In the genomic region with DNA sequence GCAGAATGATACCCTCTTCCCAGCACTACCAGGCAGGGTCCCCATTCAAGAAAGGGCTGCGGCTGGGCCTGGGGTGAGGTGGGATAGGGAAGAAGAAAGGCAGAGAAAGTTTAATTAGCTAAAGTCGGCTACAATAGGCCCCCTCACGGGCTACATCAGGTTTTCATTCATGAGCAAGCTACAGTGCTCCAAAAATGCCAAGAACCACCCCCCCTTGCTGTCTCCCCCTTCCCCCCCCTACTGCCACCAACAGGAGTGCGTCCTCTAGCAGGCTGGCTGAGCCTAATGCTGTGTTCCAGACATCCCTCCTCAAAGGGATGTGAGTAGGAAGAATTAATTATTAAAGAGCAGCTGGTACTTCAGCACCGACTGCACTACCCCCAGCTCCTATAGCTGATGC, we compare ENCODE assay signal across 13 cellular contexts. TPM values are rescaled to one million over a fixed set of nuclear protein-coding genes. Genes with fewer than 3 reads are reported as not detected.
DNase-seq lines count a peak whose midpoint lies in the region; ATAC-seq, FAIRE-seq and TF ChIP-seq lines count a peak whose summit lies in the region.
"Had no signal": no experiment of that assay in that cellular context is flagged by ENCODE, and none has a peak within 500 bp of the region (broad histone marks: within the 10 kb centered on the region; RNA-seq: fewer than 3 reads in every experiment).

No MANE protein-coding gene starts in this region.

- no peak overlapping the region for H2AK5ac ChIP-seq in H9 (ENCODE audit: insufficient read length, low read length)

- H3K36me3 ChIP-seq in K562 (ENCODE audit: control insufficient read depth, insufficient read depth, low read length), result no peaks in the 10 kb centered on the region; the same call in 2 of the 3 replicates

- H4K91ac ChIP-seq in H9 (ENCODE audit: insufficient read length, low read depth, low read length), result no peak overlapping the region

- H3K4me2 ChIP-seq in H9 (ENCODE audit: insufficient read depth, insufficient read length, low read length), result peak overlapping the region; percentile 90
- no peak overlapping the region for H3K4me2 ChIP-seq in K562 (ENCODE audit: insufficient read depth, low read length)

- TF ChIP-seq POLR2A in K562 (conservative IDR thresholded peaks at IDR 0.05), result no peak

- POLR2A ChIA-PET in K562 (lab: Yijun Ruan, JAX), result interaction anchor here (0.6 to 4.5 kb wide), 4 partner anchors 8 to 354 kb away, joined by 3 to 49 read pairs (median 3); no protein-coding TSS in a partner anchor
- POLR2A ChIA-PET in naive thymus-derived CD8-positive, alpha-beta T cell (lab: Charles Lee), result interaction anchor here (0.6 to 1.8 kb wide), 5 partner anchors 10 to 1031 kb away, joined by 3 read pairs; no protein-coding TSS in a partner anchor

- intact Hi-C loops in K562 (cut with micrococcal nuclease), result no loop called here

- in situ Hi-C loops in K562 (cut with MboI), result no loop called here

- ATAC-seq in K562 (no peak), HG03354 (IDR thresholded peaks at IDR 0.05; ENCODE audit: poor library complexity, severe bottlenecking, unreplicated experiment) (no peak)
- ATAC-seq in naive thymus-derived CD8-positive, alpha-beta T cell, result no peak
- ATAC-seq in stimulated activated naive B cell treated with anti-CD40 and anti-IgM and Interleukin-4, amounts not matched to agents 10 μg/mL and 1 μg/mL and 100 μg/mL, for 72 hours (replicated peaks), result no peak
- ATAC-seq: GM12878 had no signal

- no peak overlapping the region for H2BK20ac ChIP-seq in H9 (ENCODE audit: low read depth, low read length, poor library complexity, severe bottlenecking)

- H3K4me1 ChIP-seq in H9 (ENCODE audit: insufficient read depth, low read length) (peaks cover 6% of the 10 kb centered on the region; the same call in 1 of the 2 replicates), K562 (replicated peaks in 1 of 2; ENCODE audit: control insufficient read depth in 2 of 2, insufficient read depth in 2 of 2, low read length in 2 of 2) (peaks cover 10 to 41% of the 10 kb centered on the region in 2 experiments; a peak in 4 of 5 replicates)

- CTCF ChIA-PET in K562 (lab: Yijun Ruan, JAX; ENCODE audit: low intra/inter-chr PET ratio), result no interaction called here

- no peak for FAIRE-seq in K562 (lab: Jason Lieb, UNC)
- FAIRE-seq: GM12878 had no signal

- peaks cover 44 to 65% of the 10 kb centered on the region in 2 experiments for H3K4me1 Mint-ChIP-seq in H9
- peaks cover 41 to 71% (median 60%) of the 10 kb centered on the region in 4 donors for H3K4me1 Mint-ChIP-seq in naive thymus-derived CD8-positive, alpha-beta T cell
- H3K4me1 Mint-ChIP-seq in stimulated activated naive B cell treated with anti-CD40 and anti-IgM and Interleukin-4, amounts not matched to agents 10 μg/mL and 1 μg/mL and 100 μg/mL, for 72 hours, result peaks cover 39 to 67% of the 10 kb centered on the region in 2 donors

- no peak overlapping the region for H4K8ac ChIP-seq in H9 (replicated peaks; ENCODE audit: insufficient read length, low read depth, low read length)

- BruUV-seq in K562 (replicated peaks; lab: Mats Ljungman, UMichigan), result no TSS peak

- no peak for TF ChIP-seq EP300 in K562 (IDR thresholded peaks at IDR 0.05; ENCODE audit: low read length)

- H4K20me1 ChIP-seq in H9 (ENCODE audit: control insufficient read depth, insufficient read depth, insufficient read length) (no peaks in the 10 kb centered on the region), K562 (replicated peaks; ENCODE audit: control insufficient read depth, insufficient read depth, low read length) (peaks cover 19% of the 10 kb centered on the region; the same call in 1 of the 2 replicates)

- peak overlapping the region; percentile 86 to 96; a peak in 4 of 5 replicates for H3K4me3 Mint-ChIP-seq in H9
- H3K4me3 Mint-ChIP-seq in naive thymus-derived CD8-positive, alpha-beta T cell, result peak overlapping the region in 8 of 10 donors; percentile 55 to 99 (median 94)
- no peak overlapping the region for H3K4me3 Mint-ChIP-seq in stimulated activated naive B cell treated with anti-CD40 and anti-IgM and Interleukin-4, amounts not matched to agents 10 μg/mL and 1 μg/mL and 100 μg/mL, for 72 hours
- H3K4me3 Mint-ChIP-seq: activated naive CD8-positive, alpha-beta T cell treated with anti-CD3 and anti-CD28 coated beads for 36 hours had no signal

- no peak overlapping the region for H3K14ac ChIP-seq in H9 (ENCODE audit: insufficient read depth, low read length)

- peaks cover 2% of the 10 kb centered on the region for H3K27me3 Mint-ChIP-seq in H9 (ENCODE audit: low read depth)
- no peaks in the 10 kb centered on the region for H3K27me3 Mint-ChIP-seq in naive thymus-derived CD8-positive, alpha-beta T cell
- H3K27me3 Mint-ChIP-seq in stimulated activated naive B cell treated with anti-CD40 and anti-IgM and Interleukin-4, amounts not matched to agents 10 μg/mL and 1 μg/mL and 100 μg/mL, for 72 hours, result no peaks in the 10 kb centered on the region
- H3K27me3 Mint-ChIP-seq: activated naive CD8-positive, alpha-beta T cell treated with anti-CD3 and anti-CD28 coated beads for 36 hours had no signal

- H3K27ac ChIP-seq in H9 (ENCODE audit: insufficient read length, low read depth, low read length) (no peak overlapping the region), K562 (ENCODE audit: extremely low read depth, low read depth, low read length) (no peak overlapping the region)
- H3K27ac ChIP-seq: SJSA1 had no signal

- H2BK120ac ChIP-seq in H9 (ENCODE audit: low read depth, low read length, poor library complexity, severe bottlenecking), result no peak overlapping the region

- H2AFZ ChIP-seq in H9 (ENCODE audit: low read length) (no peak overlapping the region), K562 (ENCODE audit: low read depth, low read length) (no peak overlapping the region)

- no peaks in the 10 kb centered on the region for H3K27me3 ChIP-seq in H9 (ENCODE audit: insufficient read depth, low read length)
- no peaks in the 10 kb centered on the region; a peak in 1 of 5 replicates for H3K27me3 ChIP-seq in K562 (ENCODE audit: control insufficient read depth in 2 of 2, insufficient read depth in 2 of 2, low read length in 2 of 2)
- H3K27me3 ChIP-seq: SJSA1 had no signal

- TF ChIP-seq RAD21 in K562 (CRISPR knock-in tag; conservative IDR thresholded peaks at IDR 0.05 in 1 of 2, IDR thresholded peaks at IDR 0.05 in 1 of 2), result no peak

- H3K9ac ChIP-seq in H9 (ENCODE audit: extremely low read depth, insufficient read length, low read length) (no peak overlapping the region), K562 (ENCODE audit: insufficient read depth in 1 of 2, low read depth in 2 of 2, low read length in 2 of 2) (no peak overlapping the region)

- H2BK5ac ChIP-seq in H9 (ENCODE audit: insufficient read length, low read length), result no peak overlapping the region

- TF ChIP-seq CTCF in AG10803 (conservative IDR thresholded peaks at IDR 0.05; ENCODE audit: low read length) (no peak), H9 (conservative IDR thresholded peaks at IDR 0.05) (no peak), K562 (IDR thresholded peaks at IDR 0.05 in 2 of 3, conservative IDR thresholded peaks at IDR 0.05 in 1 of 3; ENCODE audit: insufficient read depth in 2 of 3, low read depth in 1 of 3, low read length in 3 of 3) (no peak)

- no peaks in the 10 kb centered on the region for H3K79me1 ChIP-seq in H9 (ENCODE audit: insufficient read depth, low read depth, low read length, poor library complexity, severe bottlenecking)

- H4K5ac ChIP-seq in H9 (ENCODE audit: insufficient read length, low read depth, low read length), result no peak overlapping the region

- H3K4me3 ChIP-seq in AG10803 (ENCODE audit: low read length) (peak overlapping the region; percentile 89), K562 (no peak overlapping the region)
- H3K4me3 ChIP-seq: GM12878, SJSA1 had no signal

- H2BK15ac ChIP-seq in H9 (ENCODE audit: low read depth, low read length), result no peak overlapping the region

- no peak overlapping the region for H3K27ac Mint-ChIP-seq in H9
- peak overlapping the region in 4 of 10 donors; percentile 51 to 94 (median 74) for H3K27ac Mint-ChIP-seq in naive thymus-derived CD8-positive, alpha-beta T cell
- no peak overlapping the region for H3K27ac Mint-ChIP-seq in stimulated activated naive B cell treated with anti-CD40 and anti-IgM and Interleukin-4, amounts not matched to agents 10 μg/mL and 1 μg/mL and 100 μg/mL, for 72 hours
- H3K27ac Mint-ChIP-seq: activated naive CD8-positive, alpha-beta T cell treated with anti-CD3 and anti-CD28 coated beads for 36 hours had no signal

- no peak overlapping the region for H2BK12ac ChIP-seq in H9 (ENCODE audit: insufficient read length, low read depth, low read length)

- H3K9me3 ChIP-seq in H9 (ENCODE audit: control insufficient read depth, low read depth, low read length) (no peaks in the 10 kb centered on the region), K562 (replicated peaks; ENCODE audit: control insufficient read depth, insufficient read depth, low read depth, low read length) (no peaks in the 10 kb centered on the region)
- H3K9me3 ChIP-seq: SJSA1 had no signal

- no peak overlapping the region for H3K23ac ChIP-seq in H9 (ENCODE audit: insufficient read length, low read depth, low read length)

- H3K36me3 Mint-ChIP-seq in H9 (ENCODE audit: insufficient read depth in 1 of 3, low read depth in 3 of 3), result peaks cover 0 to 9% (median 2%) of the 10 kb centered on the region in 3 experiments; a peak in 2 of 7 replicates
- peaks cover 0 to 11% (median 0%) of the 10 kb centered on the region in 3 donors for H3K36me3 Mint-ChIP-seq in naive thymus-derived CD8-positive, alpha-beta T cell
- peaks cover 3 to 12% of the 10 kb centered on the region in 2 donors for H3K36me3 Mint-ChIP-seq in stimulated activated naive B cell treated with anti-CD40 and anti-IgM and Interleukin-4, amounts not matched to agents 10 μg/mL and 1 μg/mL and 100 μg/mL, for 72 hours
- H3K36me3 Mint-ChIP-seq: activated naive CD8-positive, alpha-beta T cell treated with anti-CD3 and anti-CD28 coated beads for 36 hours had no signal

- H3T11ph ChIP-seq in H9 (ENCODE audit: low read length), result no peak overlapping the region

- peaks cover 9% of the 10 kb centered on the region for H3K23me2 ChIP-seq in H9 (ENCODE audit: insufficient read length, low read depth, low read length, poor library complexity, severe bottlenecking)

- DNase-seq in AG10803 (ENCODE audit: low read depth), result no peak
- DNase-seq in H9, result peak; percentile 34
- no peak for DNase-seq in K562 (ENCODE audit: extremely low read depth in 1 of 4, low spot score in 3 of 4)
- DNase-seq in naive thymus-derived CD8-positive, alpha-beta T cell, result peak in 1 of 10 donors; percentile 21
- no peak for DNase-seq in stimulated activated naive B cell treated with anti-CD40 and anti-IgM and Interleukin-4, amounts not matched to agents 10 μg/mL and 1 μg/mL and 100 μg/mL, for 72 hours
- no peak for DNase-seq in NCI-H2081 (lab: John Stamatoyannopoulos, UW)
- DNase-seq in AML-193 (lab: John Stamatoyannopoulos, UW), result no peak
- DNase-seq: activated CD4-positive, alpha-beta T cell treated with anti-CD3 and anti-CD28 coated beads, Interleukin-2, amount 50 U/mL, for 1 hour; activated naive CD8-positive, alpha-beta T cell treated with anti-CD3 and anti-CD28 coated beads for 36 hours; NCI-H226 had no signal

- no peak overlapping the region for H3K4ac ChIP-seq in H9 (ENCODE audit: low read depth, low read length)

- no peak overlapping the region for H3K18ac ChIP-seq in H9 (ENCODE audit: insufficient read length, low read depth, low read length)

- no peaks in the 10 kb centered on the region for H3K9me1 ChIP-seq in K562 (ENCODE audit: control insufficient read depth, insufficient read depth, low read length)

- H3K56ac ChIP-seq in H9 (ENCODE audit: insufficient read length, low read depth, low read length), result no peak overlapping the region

- WGBS in H9 (ENCODE audit: extremely low coverage, insufficient read length, low lambda C conversion rate), result no CpG with 5 or more reads among the region's 5 CpGs
- WGBS in K562 (ENCODE audit: insufficient coverage, low coverage, missing lambda C conversion rate), result 54% methylated on average over 2 of the region's 5 CpGs

- peaks cover 2% of the 10 kb centered on the region; the same call in 1 of the 2 replicates for H3K79me2 ChIP-seq in H9 (ENCODE audit: insufficient read depth, low read length)
- peaks cover 12% of the 10 kb centered on the region for H3K79me2 ChIP-seq in K562 (ENCODE audit: control insufficient read depth, insufficient read depth, low read length)

- H3K9me3 Mint-ChIP-seq in H9, result no peaks in the 10 kb centered on the region
- H3K9me3 Mint-ChIP-seq in naive thymus-derived CD8-positive, alpha-beta T cell, result no peaks in the 10 kb centered on the region
- no peaks in the 10 kb centered on the region for H3K9me3 Mint-ChIP-seq in stimulated activated naive B cell treated with anti-CD40 and anti-IgM and Interleukin-4, amounts not matched to agents 10 μg/mL and 1 μg/mL and 100 μg/mL, for 72 hours
- H3K9me3 Mint-ChIP-seq: activated naive CD8-positive, alpha-beta T cell treated with anti-CD3 and anti-CD28 coated beads for 36 hours had no signal

RNA-seq across cellular contexts. Expression of gene HDAC5, which starts 2.2 kb away (rescaled TPM):
- total RNA-seq in H9 (2021) (39.5 and 41.3 TPM in 2 replicates), K562 (2014; rRNA removed) (26.2 and 29.6 TPM in 2 replicates), K562 (2014; rRNA removed; fragmentation: Illumina TruSeq; extraction: Trizol) (4.7 and 6.5 TPM in 2 replicates), K562 (2015; rRNA removed; fragmentation: Illumina TruSeq; extraction: Trizol) (8.0 and 8.7 TPM in 2 replicates), K562 (2021) (23.1 and 25.1 TPM in 2 replicates)
- 27.5 and 79.4 TPM in 2 replicates for total RNA-seq in K562 (2011; cell fraction: chromatin; rRNA removed; ENCODE audit: low replicate concordance)
- 54.3 and 56.9 TPM in 2 replicates for total RNA-seq in K562 (2011; cell fraction: nucleolus; rRNA removed)
- total RNA-seq in K562 (2011; cell fraction: nucleoplasm; rRNA removed), result 39.6 and 46.3 TPM in 2 replicates
- polyA plus RNA-seq in K562 (2011; rRNA removed) (24.0 and 36.0 TPM in 2 replicates), K562 (2014; fragmentation: Illumina TruSeq; extraction: Trizol) (16.4 and 20.5 TPM in 2 replicates), K562 (2014; fragmentation: Nextera tagmentation; extraction: Ambion mirVana) (under 1 TPM; 0.45 to 0.73 TPM), K562 (2014; rRNA removed) (18.6 and 20.2 TPM in 2 replicates)
- polyA plus RNA-seq in K562 (2011; cell fraction: cytosol; rRNA removed), result 31.1 and 42.9 TPM in 2 replicates
- 34.0 and 43.6 TPM in 2 replicates for polyA plus RNA-seq in K562 (2011; cell fraction: nucleus; rRNA removed)
- polyA plus RNA-seq in K562 (2012), result 18.3 and 32.1 TPM in 2 replicates
- 17.7 and 29.2 TPM in 2 replicates for polyA minus RNA-seq in K562 (2011; rRNA and poly(A)+ RNA removed)
- polyA minus RNA-seq in K562 (2011; cell fraction: cytosol; rRNA and poly(A)+ RNA removed), result 26.6 and 29.1 TPM in 2 replicates
- polyA minus RNA-seq in K562 (2011; cell fraction: nucleus; rRNA and poly(A)+ RNA removed), result 16.2 and 17.5 TPM in 2 replicates
- 10 to 100 TPM; 71.1 to 73.8 TPM for total RNA-seq in naive thymus-derived CD8-positive, alpha-beta T cell
- 10 to 100 TPM; 25.3 to 41.8 (median 27.2) TPM for polyA plus RNA-seq in naive thymus-derived CD8-positive, alpha-beta T cell

RNA-seq across cellular contexts. Expression of gene HROB, which starts 20.5 kb away (rescaled TPM):
- total RNA-seq in H9 (2021) (23.3 and 24.1 TPM in 2 replicates), K562 (2014; rRNA removed) (10.4 and 15.0 TPM in 2 replicates), K562 (2014; rRNA removed; fragmentation: Illumina TruSeq; extraction: Trizol) (7.1 and 9.3 TPM in 2 replicates), K562 (2015; rRNA removed; fragmentation: Illumina TruSeq; extraction: Trizol) (9.6 and 9.8 TPM in 2 replicates), K562 (2021) (17.5 and 20.1 TPM in 2 replicates)
- total RNA-seq in K562 (2011; cell fraction: chromatin; rRNA removed; ENCODE audit: low replicate concordance), result 57.8 and 130 TPM in 2 replicates
- 60.3 and 68.5 TPM in 2 replicates for total RNA-seq in K562 (2011; cell fraction: nucleolus; rRNA removed)
- 45.9 and 50.4 TPM in 2 replicates for total RNA-seq in K562 (2011; cell fraction: nucleoplasm; rRNA removed)
- polyA plus RNA-seq in K562 (2011; rRNA removed) (11.9 and 25.9 TPM in 2 replicates), K562 (2014; fragmentation: Illumina TruSeq; extraction: Trizol) (18.9 and 19.5 TPM in 2 replicates), K562 (2014; fragmentation: Nextera tagmentation; extraction: Ambion mirVana) (1 to 10 TPM; 6.6 to 6.7 TPM), K562 (2014; rRNA removed) (10.6 and 13.5 TPM in 2 replicates)
- polyA plus RNA-seq in K562 (2011; cell fraction: cytosol; rRNA removed), result 22.0 and 24.6 TPM in 2 replicates
- polyA plus RNA-seq in K562 (2011; cell fraction: nucleus; rRNA removed), result 34.5 and 44.9 TPM in 2 replicates
- 11.8 and 18.1 TPM in 2 replicates for polyA plus RNA-seq in K562 (2012)
- 21.5 and 22.0 TPM in 2 replicates for polyA minus RNA-seq in K562 (2011; rRNA and poly(A)+ RNA removed)
- 15.9 and 16.5 TPM in 2 replicates for polyA minus RNA-seq in K562 (2011; cell fraction: cytosol; rRNA and poly(A)+ RNA removed)
- polyA minus RNA-seq in K562 (2011; cell fraction: nucleus; rRNA and poly(A)+ RNA removed), result 10.0 and 13.3 TPM in 2 replicates
- 1 to 10 TPM in 1 of 2 experiments, under 1 TPM in 1; 0.88 to 1.2 TPM for total RNA-seq in naive thymus-derived CD8-positive, alpha-beta T cell
- under 1 TPM in 2 of 3 donors, not detected in 1; 0.08 to 0.24 TPM for polyA plus RNA-seq in naive thymus-derived CD8-positive, alpha-beta T cell

RNA-seq across cellular contexts. Expression of gene ASB16, which starts 49.3 kb away (rescaled TPM):
- total RNA-seq in H9 (2021), result 0.31 and 0.90 TPM in 2 replicates
- 0.44 TPM in 1 of 2 replicates, not detected in the other for total RNA-seq in K562 (2011; cell fraction: chromatin; rRNA removed; ENCODE audit: low replicate concordance)
- total RNA-seq in K562 (2011; cell fraction: nucleolus; rRNA removed), result 0.33 and 0.39 TPM in 2 replicates
- 0.31 TPM in 1 of 2 replicates, not detected in the other for total RNA-seq in K562 (2011; cell fraction: nucleoplasm; rRNA removed)
- not detected in 2 replicates for total RNA-seq in K562 (2014; rRNA removed)
- not detected in 2 replicates for total RNA-seq in K562 (2014; rRNA removed; fragmentation: Illumina TruSeq; extraction: Trizol)
- total RNA-seq in K562 (2015; rRNA removed; fragmentation: Illumina TruSeq; extraction: Trizol), result not detected in 2 replicates
- not detected in 2 replicates for total RNA-seq in K562 (2021)
- polyA plus RNA-seq in K562 (2011; rRNA removed), result 0.07 and 0.14 TPM in 2 replicates
- 0.03 and 0.04 TPM in 2 replicates for polyA plus RNA-seq in K562 (2011; cell fraction: cytosol; rRNA removed)
- polyA plus RNA-seq in K562 (2011; cell fraction: nucleus; rRNA removed), result 0.07 and 0.24 TPM in 2 replicates
- polyA plus RNA-seq in K562 (2012), result 1.0 and 1.8 TPM in 2 replicates
- not detected in 2 replicates for polyA plus RNA-seq in K562 (2014; fragmentation: Illumina TruSeq; extraction: Trizol)
- polyA plus RNA-seq in K562 (2014; fragmentation: Nextera tagmentation; extraction: Ambion mirVana), result under 1 TPM in 1 of 2 experiments, not detected in 1; 0.03 TPM
- 0.23 TPM in 1 of 2 replicates, not detected in the other for polyA plus RNA-seq in K562 (2014; rRNA removed)
- not detected in 2 replicates for polyA minus RNA-seq in K562 (2011; rRNA and poly(A)+ RNA removed)
- not detected in 2 replicates for polyA minus RNA-seq in K562 (2011; cell fraction: cytosol; rRNA and poly(A)+ RNA removed)
- polyA minus RNA-seq in K562 (2011; cell fraction: nucleus; rRNA and poly(A)+ RNA removed), result not detected in 2 replicates
- not detected for total RNA-seq in naive thymus-derived CD8-positive, alpha-beta T cell
- under 1 TPM in 1 of 3 donors, not detected in 2; 0.09 TPM for polyA plus RNA-seq in naive thymus-derived CD8-positive, alpha-beta T cell
- total RNA-seq: activated naive CD8-positive, alpha-beta T cell treated with anti-CD3 and anti-CD28 coated beads for 36 hours; SJSA1 had no signal

RNA-seq across cellular contexts. Expression of gene G6PC3, which starts 50.7 kb away (rescaled TPM):
- 105 and 109 TPM in 2 replicates for total RNA-seq in H9 (2021)
- 33.6 and 98.9 TPM in 2 replicates for total RNA-seq in K562 (2011; cell fraction: chromatin; rRNA removed; ENCODE audit: low replicate concordance)
- 135 and 137 TPM in 2 replicates for total RNA-seq in K562 (2011; cell fraction: nucleolus; rRNA removed)
- 99.2 and 101 TPM in 2 replicates for total RNA-seq in K562 (2011; cell fraction: nucleoplasm; rRNA removed)
- total RNA-seq in K562 (2014; rRNA removed), result 31.1 and 37.6 TPM in 2 replicates
- 11.4 and 11.6 TPM in 2 replicates for total RNA-seq in K562 (2014; rRNA removed; fragmentation: Illumina TruSeq; extraction: Trizol)
- total RNA-seq in K562 (2015; rRNA removed; fragmentation: Illumina TruSeq; extraction: Trizol), result 24.1 and 26.8 TPM in 2 replicates
- total RNA-seq in K562 (2021), result 41.9 and 47.4 TPM in 2 replicates
- 46.6 and 55.1 TPM in 2 replicates for polyA plus RNA-seq in K562 (2011; rRNA removed)
- polyA plus RNA-seq in K562 (2011; cell fraction: cytosol; rRNA removed), result 121 and 218 TPM in 2 replicates
- polyA plus RNA-seq in K562 (2011; cell fraction: nucleus; rRNA removed), result 51.8 and 71.7 TPM in 2 replicates
- polyA plus RNA-seq in K562 (2012), result 62.0 and 81.3 TPM in 2 replicates
- 49.5 and 60.5 TPM in 2 replicates for polyA plus RNA-seq in K562 (2014; fragmentation: Illumina TruSeq; extraction: Trizol)
- 10 to 100 TPM; 10.4 to 14.8 TPM for polyA plus RNA-seq in K562 (2014; fragmentation: Nextera tagmentation; extraction: Ambion mirVana)
- polyA plus RNA-seq in K562 (2014; rRNA removed), result 56.3 and 57.8 TPM in 2 replicates
- 31.6 and 48.8 TPM in 2 replicates for polyA minus RNA-seq in K562 (2011; rRNA and poly(A)+ RNA removed)
- 44.7 and 61.0 TPM in 2 replicates for polyA minus RNA-seq in K562 (2011; cell fraction: cytosol; rRNA and poly(A)+ RNA removed)
- polyA minus RNA-seq in K562 (2011; cell fraction: nucleus; rRNA and poly(A)+ RNA removed), result 24.7 and 25.6 TPM in 2 replicates
- 10 to 100 TPM; 15.0 to 19.1 TPM for total RNA-seq in naive thymus-derived CD8-positive, alpha-beta T cell
- polyA plus RNA-seq in naive thymus-derived CD8-positive, alpha-beta T cell, result 10 to 100 TPM; 25.5 to 31.3 (median 26.6) TPM

RNA-seq across cellular contexts. Expression of gene LSM12, which starts 54.7 kb away (rescaled TPM):
- total RNA-seq in H9 (2021) (128 TPM in 2 replicates), K562 (2014; rRNA removed) (53.0 and 71.1 TPM in 2 replicates), K562 (2014; rRNA removed; fragmentation: Illumina TruSeq; extraction: Trizol) (78.4 and 82.8 TPM in 2 replicates), K562 (2015; rRNA removed; fragmentation: Illumina TruSeq; extraction: Trizol) (95.0 and 102 TPM in 2 replicates), K562 (2021) (104 and 108 TPM in 2 replicates)
- 48.1 and 49.0 TPM in 2 replicates for total RNA-seq in K562 (2011; cell fraction: chromatin; rRNA removed; ENCODE audit: low replicate concordance)
- 32.9 and 33.7 TPM in 2 replicates for total RNA-seq in K562 (2011; cell fraction: nucleolus; rRNA removed)
- total RNA-seq in K562 (2011; cell fraction: nucleoplasm; rRNA removed), result 64.8 and 108 TPM in 2 replicates
- polyA plus RNA-seq in K562 (2011; rRNA removed) (66.3 and 82.2 TPM in 2 replicates), K562 (2014; fragmentation: Illumina TruSeq; extraction: Trizol) (98.5 and 124 TPM in 2 replicates), K562 (2014; fragmentation: Nextera tagmentation; extraction: Ambion mirVana) (100 to 1,000 TPM in 1 of 2 experiments, 10 to 100 TPM in 1; 89.3 to 258 TPM), K562 (2014; rRNA removed) (70.0 and 80.9 TPM in 2 replicates)
- polyA plus RNA-seq in K562 (2011; cell fraction: cytosol; rRNA removed), result 56.4 and 75.0 TPM in 2 replicates
- 32.9 and 38.2 TPM in 2 replicates for polyA plus RNA-seq in K562 (2011; cell fraction: nucleus; rRNA removed)
- 40.9 and 63.3 TPM in 2 replicates for polyA plus RNA-seq in K562 (2012)
- polyA minus RNA-seq in K562 (2011; rRNA and poly(A)+ RNA removed), result 133 and 173 TPM in 2 replicates
- 44.4 and 52.5 TPM in 2 replicates for polyA minus RNA-seq in K562 (2011; cell fraction: cytosol; rRNA and poly(A)+ RNA removed)
- 11.3 and 24.1 TPM in 2 replicates for polyA minus RNA-seq in K562 (2011; cell fraction: nucleus; rRNA and poly(A)+ RNA removed)
- total RNA-seq in naive thymus-derived CD8-positive, alpha-beta T cell, result 10 to 100 TPM; 33.3 to 36.0 TPM
- 10 to 100 TPM; 63.4 to 82.6 (median 66.7) TPM for polyA plus RNA-seq in naive thymus-derived CD8-positive, alpha-beta T cell

Comparison
In these comparisons a context has a peak if more than half of its experiments do, and no peak if none do; other contexts are left out.
1. H3K4me3 Mint-ChIP-seq: peak in H9 (2 of 2) and naive thymus-derived CD8-positive, alpha-beta T cell (8 of 10); none in stimulated activated naive B cell treated with anti-CD40 and anti-IgM and Interleukin-4, amounts not matched to agents 10 μg/mL and 1 μg/mL and 100 μg/mL, for 72 hours (0 of 2).